ENCODE assay signal across 16 cellular contexts in the genomic region with DNA sequence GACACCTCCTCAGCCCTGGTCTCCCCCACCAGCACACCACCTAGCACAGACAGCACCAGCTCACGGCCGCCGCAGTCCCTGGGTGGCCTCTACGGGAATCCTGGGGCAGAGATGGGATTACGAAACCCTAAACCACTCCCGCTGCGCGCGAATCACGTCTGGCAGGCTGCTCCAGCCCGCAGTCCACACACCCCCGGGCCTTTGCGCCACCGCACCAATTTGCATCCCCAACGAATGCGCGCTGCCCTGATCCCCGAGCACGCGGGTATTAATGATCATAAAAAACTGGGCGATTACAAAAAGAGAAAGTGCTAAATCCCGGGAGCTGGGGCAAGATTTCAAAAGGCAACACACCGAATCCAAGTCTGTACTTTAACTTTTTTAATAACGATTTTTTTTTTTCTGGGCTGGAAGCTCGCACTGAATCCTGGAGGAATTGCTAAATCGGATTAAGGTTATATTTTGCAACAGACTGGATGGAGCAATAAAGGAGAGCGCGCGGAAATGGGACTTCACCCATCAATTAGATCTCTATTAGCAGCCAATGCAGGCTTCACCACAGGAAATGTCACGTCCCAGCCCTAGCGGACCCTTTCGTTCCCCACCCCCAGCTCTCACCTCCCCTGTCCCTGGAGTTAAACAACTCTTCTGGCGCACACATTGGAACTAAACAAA.
DNase-seq lines count a peak whose midpoint lies in the region; ATAC-seq and TF ChIP-seq lines count a peak whose summit lies in the region.
"Had no signal": no experiment of that assay in that cellular context is flagged by ENCODE, and none has a peak within 500 bp of the region (broad histone marks: within the 10 kb centered on the region; RNA-seq: fewer than 3 reads in every experiment).

No MANE protein-coding gene starts in this region.

- no peak overlapping the region for H2BK120ac ChIP-seq in mesenchymal stem cell (ENCODE audit: low read depth, low read length)

- H2AK5ac ChIP-seq in mesenchymal stem cell (ENCODE audit: low read length, severe bottlenecking), result no peak overlapping the region

- WGBS in endodermal cell (ENCODE audit: insufficient coverage in 1 of 2, insufficient read length in 1 of 2), 2 experiments, result 2 to 6% methylated on average over 6 to 32 of the region's 33 CpGs
- under 1% methylated on average over 30 of the region's 33 CpGs for WGBS in mesenchymal stem cell

- intact Hi-C loops in CD8-positive, alpha-beta T cell (cut with DNase I, micrococcal nuclease), result no loop called here

- peak overlapping the region; percentile 42 for H3K4me3 Mint-ChIP-seq in endodermal cell
- H3K4me3 Mint-ChIP-seq in CD8-positive, alpha-beta T cell, result no peak overlapping the region
- H3K4me3 Mint-ChIP-seq: central memory CD8-positive, alpha-beta T cell had no signal

- H3K4me1 Mint-ChIP-seq in endodermal cell, result peaks cover 16% of the 10 kb centered on the region
- H3K4me1 Mint-ChIP-seq in CD8-positive, alpha-beta T cell (ENCODE audit: low read depth), result peaks cover 17% of the 10 kb centered on the region

- no peak overlapping the region for H3K27ac Mint-ChIP-seq in endodermal cell
- H3K27ac Mint-ChIP-seq in CD8-positive, alpha-beta T cell, result no peak overlapping the region

- no peak overlapping the region for H3K27ac ChIP-seq in endodermal cell (ENCODE audit: low read depth, low read length)
- H3K27ac ChIP-seq in mesenchymal stem cell (ENCODE audit: low read length, poor library complexity, severe bottlenecking), result no peak overlapping the region
- H3K27ac ChIP-seq in CD8-positive, alpha-beta T cell (ENCODE audit: low read depth, low read length), result no peak overlapping the region
- H3K27ac ChIP-seq: ovary, SJSA1, thyroid gland had no signal

- H2BK15ac ChIP-seq in mesenchymal stem cell (ENCODE audit: low read depth, poor library complexity, severe bottlenecking), result no peak overlapping the region

- H3K4me3 ChIP-seq in endodermal cell (ENCODE audit: low read length) (no peak overlapping the region), mesenchymal stem cell (ENCODE audit: insufficient read depth in 1 of 2, low read depth in 1 of 2, low read length in 2 of 2) (no peak overlapping the region)
- H3K4me3 ChIP-seq in CD8-positive, alpha-beta T cell (ENCODE audit: low read depth, low read length), result no peak overlapping the region
- H3K4me3 ChIP-seq: ovary, SJSA1, thyroid gland had no signal

- CTCF ChIA-PET in CD8-positive, alpha-beta T cell (lab: Charles Lee), result no interaction called here

- H3K79me1 ChIP-seq in mesenchymal stem cell (replicated peaks; ENCODE audit: low read length, poor library complexity, severe bottlenecking), result no peaks in the 10 kb centered on the region

- H3K4me1 ChIP-seq in endodermal cell (ENCODE audit: control insufficient read depth, insufficient read depth, low read length) (peaks cover 4% of the 10 kb centered on the region), mesenchymal stem cell (ENCODE audit: control insufficient read depth, insufficient read depth, low read depth, low read length) (peaks cover 5% of the 10 kb centered on the region)
- peaks cover 10% of the 10 kb centered on the region for H3K4me1 ChIP-seq in CD8-positive, alpha-beta T cell (ENCODE audit: insufficient read depth, low read length)
- H3K4me1 ChIP-seq: SJSA1 had no signal

- H4K8ac ChIP-seq in mesenchymal stem cell (ENCODE audit: low read length), result no peak overlapping the region

- TF ChIP-seq CTCF in endodermal cell (conservative IDR thresholded peaks at IDR 0.05), result no peak
- no peak for TF ChIP-seq CTCF in CD8-positive, alpha-beta T cell (IDR thresholded peaks at IDR 0.05)

- H3K4me2 ChIP-seq in mesenchymal stem cell (ENCODE audit: low read length, poor library complexity, severe bottlenecking), result no peak overlapping the region

- H3K36me3 ChIP-seq in endodermal cell (ENCODE audit: control insufficient read depth, insufficient read depth, low read length) (no peaks in the 10 kb centered on the region), mesenchymal stem cell (ENCODE audit: control insufficient read depth in 1 of 2, insufficient read depth in 2 of 2, low read depth in 1 of 2, low read length in 2 of 2) (no peaks in the 10 kb centered on the region)
- H3K36me3 ChIP-seq in CD8-positive, alpha-beta T cell (ENCODE audit: insufficient read depth, low read length), result no peaks in the 10 kb centered on the region
- H3K36me3 ChIP-seq: ovary, SJSA1, thyroid gland had no signal

- DNase-seq in AG20443 (ENCODE audit: low spot score), result peak; percentile 51
- DNase-seq in HuH-7 (ENCODE audit: low spot score), result peak; percentile 82
- DNase-seq in endodermal cell, result peak; percentile 81
- DNase-seq in mesenchymal stem cell, result peak; percentile 14
- DNase-seq in CD8-positive, alpha-beta T cell, result no peak
- DNase-seq in NCI-H1694 treated with DMSO at 0.1 percent for 48 hours (lab: John Stamatoyannopoulos, UW), result no peak
- DNase-seq: DMS153, erythroblast, midbrain, NCI-H2107, ovary, thyroid gland had no signal

- no peak overlapping the region for H3K4ac ChIP-seq in mesenchymal stem cell (ENCODE audit: low read depth in 1 of 2, low read length in 2 of 2)

- H3K23ac ChIP-seq in mesenchymal stem cell (ENCODE audit: low read length in 2 of 2), result no peak overlapping the region

- no peak for ATAC-seq in CD8-positive, alpha-beta T cell
- no peak for ATAC-seq in HG03469 (IDR thresholded peaks at IDR 0.05; ENCODE audit: unreplicated experiment)
- no peak for ATAC-seq in HG02623 (IDR thresholded peaks at IDR 0.05; ENCODE audit: unreplicated experiment)

- H3K14ac ChIP-seq in mesenchymal stem cell (ENCODE audit: low read length in 2 of 2), result no peak overlapping the region

- POLR2A ChIA-PET in CD8-positive, alpha-beta T cell (lab: Charles Lee), result no interaction called here

- no peaks in the 10 kb centered on the region for H3K9me3 Mint-ChIP-seq in endodermal cell
- no peaks in the 10 kb centered on the region for H3K9me3 Mint-ChIP-seq in CD8-positive, alpha-beta T cell
- H3K9me3 Mint-ChIP-seq: central memory CD8-positive, alpha-beta T cell had no signal

- no peak overlapping the region for H3K18ac ChIP-seq in mesenchymal stem cell (ENCODE audit: low read depth in 1 of 2, low read length in 2 of 2)

- no peak overlapping the region for H2AFZ ChIP-seq in mesenchymal stem cell (ENCODE audit: low read depth, low read length)

- peaks cover 89% of the 10 kb centered on the region for H3K27me3 Mint-ChIP-seq in endodermal cell (ENCODE audit: insufficient read depth)
- peaks cover 60% of the 10 kb centered on the region for H3K27me3 Mint-ChIP-seq in CD8-positive, alpha-beta T cell (ENCODE audit: low read depth)

- no peak overlapping the region for H4K91ac ChIP-seq in mesenchymal stem cell (ENCODE audit: low read length)

- no peak overlapping the region for H2BK12ac ChIP-seq in mesenchymal stem cell (ENCODE audit: low read length in 2 of 2)

- H3K27me3 ChIP-seq in endodermal cell (ENCODE audit: control insufficient read depth, insufficient read depth, low read length, poor library complexity, severe bottlenecking) (peaks cover 98% of the 10 kb centered on the region), mesenchymal stem cell (ENCODE audit: control insufficient read depth in 1 of 2, insufficient read depth in 1 of 2, low read length in 2 of 2) (peaks cover 70 to 81% of the 10 kb centered on the region in 2 experiments)
- H3K27me3 ChIP-seq in CD8-positive, alpha-beta T cell (ENCODE audit: insufficient read depth, low read length), result peaks cover 22% of the 10 kb centered on the region
- H3K27me3 ChIP-seq: ovary had no signal

- H2BK5ac ChIP-seq in mesenchymal stem cell (ENCODE audit: low read depth, low read length, poor library complexity, severe bottlenecking), result no peak overlapping the region

- no peak overlapping the region for H3K9ac ChIP-seq in endodermal cell (ENCODE audit: extremely low read depth, low read length, poor library complexity, severe bottlenecking)
- no peak overlapping the region for H3K9ac ChIP-seq in mesenchymal stem cell (ENCODE audit: low read length)

- H3K9me3 ChIP-seq in endodermal cell (ENCODE audit: control insufficient read depth, low read length) (no peaks in the 10 kb centered on the region), mesenchymal stem cell (ENCODE audit: control insufficient read depth, low read length) (no peaks in the 10 kb centered on the region)
- H3K9me3 ChIP-seq in CD8-positive, alpha-beta T cell (ENCODE audit: low read length), result no peaks in the 10 kb centered on the region
- H3K9me3 ChIP-seq: SJSA1, thyroid gland had no signal

- no peaks in the 10 kb centered on the region for H3K36me3 Mint-ChIP-seq in endodermal cell (ENCODE audit: low read depth)
- H3K36me3 Mint-ChIP-seq in CD8-positive, alpha-beta T cell, result no peaks in the 10 kb centered on the region

Comparison
In these comparisons a context has a peak if more than half of its experiments do, and no peak if none do; other contexts are left out.
1. DNase-seq: peak in AG20443 (single experiment), HuH-7 (single experiment), endodermal cell (single experiment) and mesenchymal stem cell (single experiment); none in CD8-positive, alpha-beta T cell (0 of 7) and NCI-H1694 treated with DMSO at 0.1 percent for 48 hours (single experiment).